12 cellular contexts compared by ENCODE assay signal in genomic region chr19:37333457-37333856, GRCh38. TPM values are rescaled to one million over a fixed set of nuclear protein-coding genes. Genes with fewer than 3 reads are reported as not detected.
DNase-seq lines count a peak whose midpoint lies in the region; ATAC-seq and TF ChIP-seq lines count a peak whose summit lies in the region.
"Had no signal": no experiment of that assay in that cellular context is flagged by ENCODE, and none has a peak within 500 bp of the region (broad histone marks: within the 10 kb centered on the region; RNA-seq: fewer than 3 reads in every experiment).

No MANE protein-coding gene starts in this region.

- no peaks in the 10 kb centered on the region for H3K27me3 ChIP-seq in BLaER1 treated with 17β-estradiol and CSF1 and Interleukin-3, amounts not matched to agents 10 nM and 100 nM
- H3K27me3 ChIP-seq: cardiac muscle cell had no signal

- peak overlapping the region; percentile 48 for H3K27ac Mint-ChIP-seq in mesothelial cell of epicardium

- no peak for TF ChIP-seq CTCF in mesothelial cell of epicardium (IDR thresholded peaks at IDR 0.05; ENCODE audit: unreplicated experiment)

- no peak overlapping the region; a peak in 1 of 22 replicates for H3K27ac ChIP-seq in BLaER1 treated with 17β-estradiol and CSF1 and Interleukin-3, amounts not matched to agents 10 nM and 100 nM
- H3K27ac ChIP-seq: cardiac muscle cell had no signal

- peaks cover 19 to 34% (median 26%) of the 10 kb centered on the region in 10 experiments for H3K4me1 ChIP-seq in BLaER1 treated with 17β-estradiol and CSF1 and Interleukin-3, amounts not matched to agents 10 nM and 100 nM
- H3K4me1 ChIP-seq in ES-I3 (ENCODE audit: insufficient read depth, low read length): peaks cover 18% of the 10 kb centered on the region

- ATAC-seq in GM21381 (IDR thresholded peaks at IDR 0.05; ENCODE audit: unreplicated experiment) (no peak), GM18498 (IDR thresholded peaks at IDR 0.05; ENCODE audit: unreplicated experiment) (no peak)

- H3K4me3 Mint-ChIP-seq in mesothelial cell of epicardium: peak overlapping the region; percentile 98

- DNase-seq in dermis blood vessel endothelial cell: peak; percentile 61
- no peak for DNase-seq in mesothelial cell of epicardium (ENCODE audit: low spot score in 2 of 2, unreplicated experiment in 2 of 2)
- DNase-seq in NCI-H2081 treated with DMSO at 0.1 percent for 48 hours (lab: John Stamatoyannopoulos, UW): no peak
- DNase-seq in ureter (ENCODE audit: low spot score): no peak
- DNase-seq: activated CD4-positive, alpha-beta T cell treated with anti-CD3 and anti-CD28 coated beads for 1 hour; islet precursor cell; NCI-H2171 had no signal

- H3K9ac ChIP-seq in BLaER1 treated with 17β-estradiol and CSF1 and Interleukin-3, amounts not matched to agents 10 nM and 100 nM: no peak overlapping the region
- 0 out of 2 replicates have a peak overlapping the region, but pooled peaks have one; percentile 86 for H3K9ac ChIP-seq in ES-I3 (ENCODE audit: low read depth, low read length)

- peaks cover 19% of the 10 kb centered on the region for H3K4me1 Mint-ChIP-seq in mesothelial cell of epicardium

- peaks cover 0 to 15% (median 0%) of the 10 kb centered on the region in 11 experiments; a peak in 5 of 22 replicates for H4K20me1 ChIP-seq in BLaER1 treated with 17β-estradiol and CSF1 and Interleukin-3, amounts not matched to agents 10 nM and 100 nM

- no peaks in the 10 kb centered on the region for H3K27me3 Mint-ChIP-seq in mesothelial cell of epicardium (ENCODE audit: low read depth)

- peaks cover 16 to 33% (median 31%) of the 10 kb centered on the region in 11 experiments for H3K9me3 ChIP-seq in BLaER1 treated with 17β-estradiol and CSF1 and Interleukin-3, amounts not matched to agents 10 nM and 100 nM (replicated peaks in 1 of 11)
- no peaks in the 10 kb centered on the region for H3K9me3 ChIP-seq in ES-I3 (ENCODE audit: control insufficient read depth, insufficient read depth, low read length)

- H3K36me3 Mint-ChIP-seq in mesothelial cell of epicardium: peaks cover 28% of the 10 kb centered on the region

- H3K9me3 Mint-ChIP-seq in mesothelial cell of epicardium: no peaks in the 10 kb centered on the region

- peak overlapping the region; percentile 90 to 99 (median 95); a peak in 20 of 22 replicates for H3K4me2 ChIP-seq in BLaER1 treated with 17β-estradiol and CSF1 and Interleukin-3, amounts not matched to agents 10 nM and 100 nM

- peaks cover 30 to 75% (median 62%) of the 10 kb centered on the region in 11 experiments for H3K36me3 ChIP-seq in BLaER1 treated with 17β-estradiol and CSF1 and Interleukin-3, amounts not matched to agents 10 nM and 100 nM
- peaks cover 7% of the 10 kb centered on the region; the same call in 1 of the 2 replicates for H3K36me3 ChIP-seq in ES-I3 (ENCODE audit: insufficient read depth, low read length)
- H3K36me3 ChIP-seq: cardiac muscle cell had no signal

- H3K4me3 ChIP-seq in BLaER1 treated with 17β-estradiol and CSF1 and Interleukin-3, amounts not matched to agents 10 nM and 100 nM: no peak overlapping the region

RNA-seq across cellular contexts. Expression of gene ZNF527, which starts 37.4 kb away (rescaled TPM):
- total RNA-seq in dermis blood vessel endothelial cell (5.0 and 6.0 TPM in 2 replicates), mesothelial cell of epicardium (8.5 to 9.4 TPM (median 8.6 TPM) in 3 replicates), ureter (7.5 TPM)
